12 cellular contexts compared by ENCODE assay signal in genomic region chr6:155170519-155170918, GRCh38.
DNase-seq lines count a peak whose midpoint lies in the region; ATAC-seq and TF ChIP-seq lines count a peak whose summit lies in the region.
"Had no signal": no experiment of that assay in that cellular context is flagged by ENCODE, and none has a peak within 500 bp of the region (broad histone marks: within the 10 kb centered on the region; RNA-seq: fewer than 3 reads in every experiment).

No MANE protein-coding gene starts in this region.

- H3K27me3 Mint-ChIP-seq in T-helper 1 cell treated with Interleukin-12 subunit alpha and Interleukin-12 subunit beta and Interleukin-4 antibody, amounts not matched to agents 30 μg/mL and 1 μg/mL, for 36 hours (ENCODE audit: low read depth), result no peaks in the 10 kb centered on the region
- H3K27me3 Mint-ChIP-seq in HFFc6 (ENCODE audit: insufficient read depth), result no peaks in the 10 kb centered on the region
- no peaks in the 10 kb centered on the region for H3K27me3 Mint-ChIP-seq in activated T-helper 2 cell treated with anti-CD3 and anti-CD28 coated beads, Interferon-gamma antibody, Interleukin-2, Interleukin-4, amounts not matched to agents 10 μg/mL and 5 μg/mL and 100 μg/mL, durations not matched to agents 14 hours and 24 hours and 36 hours (ENCODE audit: low read depth)
- H3K27me3 Mint-ChIP-seq in naive thymus-derived CD4-positive, alpha-beta T cell, result no peaks in the 10 kb centered on the region

- CTCF ChIA-PET in naive thymus-derived CD4-positive, alpha-beta T cell (lab: Charles Lee), result interaction anchor here (4.1 kb wide), 1 partner anchor 495 kb away, joined by 18 read pairs; no protein-coding TSS in a partner anchor

- H3K4me1 Mint-ChIP-seq in T-helper 1 cell treated with Interleukin-12 subunit alpha and Interleukin-12 subunit beta and Interleukin-4 antibody, amounts not matched to agents 30 μg/mL and 1 μg/mL, for 36 hours (ENCODE audit: low read depth), result peaks cover 36% of the 10 kb centered on the region
- H3K4me1 Mint-ChIP-seq in HFFc6 (ENCODE audit: low read depth), result peaks cover 51% of the 10 kb centered on the region
- peaks cover 45% of the 10 kb centered on the region for H3K4me1 Mint-ChIP-seq in activated T-helper 2 cell treated with anti-CD3 and anti-CD28 coated beads, Interferon-gamma antibody, Interleukin-2, Interleukin-4, amounts not matched to agents 10 μg/mL and 5 μg/mL and 100 μg/mL, durations not matched to agents 14 hours and 24 hours and 36 hours (ENCODE audit: low read depth)
- H3K4me1 Mint-ChIP-seq in naive thymus-derived CD4-positive, alpha-beta T cell, result peaks cover 8 to 52% (median 22%) of the 10 kb centered on the region in 7 donors

- no peak overlapping the region for H3K4me3 ChIP-seq in naive thymus-derived CD4-positive, alpha-beta T cell (ENCODE audit: low read length)
- H3K4me3 ChIP-seq in psoas muscle, result no peak overlapping the region
- H3K4me3 ChIP-seq: colonic mucosa had no signal

- H3K36me3 ChIP-seq in naive thymus-derived CD4-positive, alpha-beta T cell (ENCODE audit: control insufficient read depth in 2 of 3, insufficient read depth in 3 of 3, low read length in 3 of 3), result no peaks in the 10 kb centered on the region
- peaks cover 0 to 2% of the 10 kb centered on the region in 2 donors for H3K36me3 ChIP-seq in psoas muscle (ENCODE audit: insufficient read depth in 1 of 2, low read depth in 1 of 2)
- H3K36me3 ChIP-seq: colonic mucosa had no signal

- peaks cover 7% of the 10 kb centered on the region for H3K36me3 Mint-ChIP-seq in T-helper 1 cell treated with Interleukin-12 subunit alpha and Interleukin-12 subunit beta and Interleukin-4 antibody, amounts not matched to agents 30 μg/mL and 1 μg/mL, for 36 hours (ENCODE audit: low read depth)
- peaks cover 4% of the 10 kb centered on the region; the same call in 1 of the 2 replicates for H3K36me3 Mint-ChIP-seq in HFFc6 (ENCODE audit: low read depth)
- peaks cover 53% of the 10 kb centered on the region for H3K36me3 Mint-ChIP-seq in activated T-helper 2 cell treated with anti-CD3 and anti-CD28 coated beads, Interferon-gamma antibody, Interleukin-2, Interleukin-4, amounts not matched to agents 10 μg/mL and 5 μg/mL and 100 μg/mL, durations not matched to agents 14 hours and 24 hours and 36 hours (ENCODE audit: low read depth)
- peaks cover 0 to 9% (median 0%) of the 10 kb centered on the region in 5 donors for H3K36me3 Mint-ChIP-seq in naive thymus-derived CD4-positive, alpha-beta T cell

- TF ChIP-seq CTCF in HFFc6 (IDR thresholded peaks at IDR 0.05) (no peak), psoas muscle (IDR thresholded peaks at IDR 0.05) (no peak)

- H3K27ac ChIP-seq in naive thymus-derived CD4-positive, alpha-beta T cell (ENCODE audit: low read depth, low read length), result no peak overlapping the region
- no peak overlapping the region for H3K27ac ChIP-seq in psoas muscle
- H3K27ac ChIP-seq: 22Rv1, colonic mucosa had no signal

- no peaks in the 10 kb centered on the region for H3K9me3 Mint-ChIP-seq in T-helper 1 cell treated with Interleukin-12 subunit alpha and Interleukin-12 subunit beta and Interleukin-4 antibody, amounts not matched to agents 30 μg/mL and 1 μg/mL, for 36 hours
- no peaks in the 10 kb centered on the region for H3K9me3 Mint-ChIP-seq in HFFc6
- no peaks in the 10 kb centered on the region for H3K9me3 Mint-ChIP-seq in activated T-helper 2 cell treated with anti-CD3 and anti-CD28 coated beads, Interferon-gamma antibody, Interleukin-2, Interleukin-4, amounts not matched to agents 10 μg/mL and 5 μg/mL and 100 μg/mL, durations not matched to agents 14 hours and 24 hours and 36 hours
- no peaks in the 10 kb centered on the region for H3K9me3 Mint-ChIP-seq in naive thymus-derived CD4-positive, alpha-beta T cell

- POLR2A ChIA-PET in naive thymus-derived CD4-positive, alpha-beta T cell (lab: Charles Lee), result no interaction called here

- peaks cover 8 to 18% of the 10 kb centered on the region in 2 donors for H3K4me1 ChIP-seq in naive thymus-derived CD4-positive, alpha-beta T cell (ENCODE audit: control insufficient read depth in 2 of 2, insufficient read depth in 2 of 2, low read length in 2 of 2)
- no peaks in the 10 kb centered on the region for H3K4me1 ChIP-seq in psoas muscle

- DNase-seq in T-helper 1 cell (no peak), HFFc6 (no peak), psoas muscle (no peak), AG20443 (ENCODE audit: low spot score) (no peak)
- no peak for DNase-seq in activated T-helper 2 cell treated with anti-CD3 and anti-CD28 coated beads, Interferon-gamma antibody, Interleukin-2, Interleukin-4, amounts not matched to agents 10 μg/mL and 5 μg/mL and 100 μg/mL, durations not matched to agents 14 hours and 24 hours and 36 hours (ENCODE audit: low spot score)
- DNase-seq in naive thymus-derived CD4-positive, alpha-beta T cell, result no peak
- DNase-seq: colonic mucosa, NCI-H1092 treated with DMSO at 0.1 percent for 48 hours, NCI-H2227 treated with DMSO at 0.1 percent for 48 hours had no signal

- no peaks in the 10 kb centered on the region for H3K27me3 ChIP-seq in naive thymus-derived CD4-positive, alpha-beta T cell (ENCODE audit: control insufficient read depth in 2 of 2, insufficient read depth in 2 of 2, low read length in 2 of 2)
- no peaks in the 10 kb centered on the region for H3K27me3 ChIP-seq in psoas muscle (ENCODE audit: insufficient read depth in 3 of 3, low read length in 2 of 3)
- H3K27me3 ChIP-seq: colonic mucosa had no signal

- WGBS in psoas muscle, 3 donors, result 81 to 92% (median 86%) methylated on average over 3 of the region's 3 CpGs

- peak overlapping the region; percentile 91 for H3K27ac Mint-ChIP-seq in T-helper 1 cell treated with Interleukin-12 subunit alpha and Interleukin-12 subunit beta and Interleukin-4 antibody, amounts not matched to agents 30 μg/mL and 1 μg/mL, for 36 hours
- peak overlapping the region; percentile 87 for H3K27ac Mint-ChIP-seq in HFFc6
- H3K27ac Mint-ChIP-seq in activated T-helper 2 cell treated with anti-CD3 and anti-CD28 coated beads, Interferon-gamma antibody, Interleukin-2, Interleukin-4, amounts not matched to agents 10 μg/mL and 5 μg/mL and 100 μg/mL, durations not matched to agents 14 hours and 24 hours and 36 hours, result peak overlapping the region; percentile 89
- peak overlapping the region in 6 of 9 donors; percentile 6 to 92 (median 78) for H3K27ac Mint-ChIP-seq in naive thymus-derived CD4-positive, alpha-beta T cell

- intact Hi-C loops in activated T-helper 2 cell treated with anti-CD3 and anti-CD28 coated beads, Interferon-gamma antibody, Interleukin-2, Interleukin-4, amounts not matched to agents 10 μg/mL and 5 μg/mL and 100 μg/mL, durations not matched to agents 14 hours and 24 hours and 36 hours (cut with micrococcal nuclease), result loop anchor here (5.0 to 10.0 kb wide), 3 partner anchors 247 to 563 kb away; partner anchors contain the start of gene SCAF8
- intact Hi-C loops in naive thymus-derived CD4-positive, alpha-beta T cell (cut with micrococcal nuclease), result loop anchor here (2.0 to 5.0 kb wide), 3 partner anchors 77 to 1606 kb away; partner anchors contain the start of genes ARID1B (in 1 of the 2) and TIAM2 (in 1 of the 2)
- intact Hi-C loops in psoas muscle (cut with DNase I), result loop anchor here (5.0 to 10.0 kb wide), 4 partner anchors 243 to 493 kb away; no protein-coding TSS in a partner anchor

- ATAC-seq in naive thymus-derived CD4-positive, alpha-beta T cell, result no peak
- ATAC-seq in psoas muscle (no peak), HG03108 (IDR thresholded peaks at IDR 0.05; ENCODE audit: unreplicated experiment) (no peak)

- H3K9me3 ChIP-seq in naive thymus-derived CD4-positive, alpha-beta T cell (ENCODE audit: control insufficient read depth in 2 of 3, low read length in 3 of 3), result no peaks in the 10 kb centered on the region
- H3K9me3 ChIP-seq in psoas muscle, result no peaks in the 10 kb centered on the region
- H3K9me3 ChIP-seq: colonic mucosa had no signal

- no peak overlapping the region for H3K4me3 Mint-ChIP-seq in T-helper 1 cell treated with Interleukin-12 subunit alpha and Interleukin-12 subunit beta and Interleukin-4 antibody, amounts not matched to agents 30 μg/mL and 1 μg/mL, for 36 hours
- peak overlapping the region; percentile 68 for H3K4me3 Mint-ChIP-seq in HFFc6
- peak overlapping the region; percentile 42 for H3K4me3 Mint-ChIP-seq in activated T-helper 2 cell treated with anti-CD3 and anti-CD28 coated beads, Interferon-gamma antibody, Interleukin-2, Interleukin-4, amounts not matched to agents 10 μg/mL and 5 μg/mL and 100 μg/mL, durations not matched to agents 14 hours and 24 hours and 36 hours (ENCODE audit: low read depth)
- H3K4me3 Mint-ChIP-seq in naive thymus-derived CD4-positive, alpha-beta T cell, result peak overlapping the region in 3 of 10 donors; percentile 1 to 49 (median 39)
